Comparison of ENCODE assay signal across 16 cellular contexts in the genomic region with DNA sequence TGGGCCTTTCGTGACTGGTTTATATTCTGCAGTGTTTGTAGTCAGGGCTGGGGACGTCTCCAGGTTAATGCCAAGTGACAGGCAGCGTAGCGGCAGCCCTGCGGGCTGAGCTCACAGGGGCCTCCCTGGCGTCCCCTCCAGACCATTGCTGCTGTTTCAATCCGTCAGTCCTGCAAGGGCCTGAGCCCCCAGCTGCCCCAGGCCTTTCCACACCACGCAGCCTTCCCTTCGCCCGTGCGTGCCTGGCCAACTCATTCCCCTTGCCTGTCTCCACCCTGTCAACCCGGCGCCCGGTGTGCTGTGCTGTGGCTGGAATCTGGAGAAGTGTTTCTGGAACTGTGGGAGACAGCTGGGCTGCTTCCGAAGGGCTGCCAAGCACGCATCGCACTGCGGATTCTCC. TPM values are rescaled to one million over a fixed set of nuclear protein-coding genes. Genes with fewer than 3 reads are reported as not detected.
A peak's percentile ranks its signal among the peaks of the same experiment; 100 is the strongest.
DNase-seq lines count a peak whose midpoint lies in the region; ATAC-seq and TF ChIP-seq lines count a peak whose summit lies in the region.
"Had no signal": no experiment of that assay in that cellular context is flagged by ENCODE, and none has a peak within 500 bp of the region (broad histone marks: within the 10 kb centered on the region; RNA-seq: fewer than 3 reads in every experiment).

No MANE protein-coding gene starts in this region.

- WGBS in heart right ventricle, 2 donors, result 65 to 71% methylated on average over 18 of the region's 18 CpGs
- no CpG with 5 or more reads among the region's 18 CpGs for WGBS in neuronal stem cell (ENCODE audit: extremely low coverage in 2 of 2, insufficient read length in 2 of 2, insufficient replicate concordance in 1 of 2), 2 donors

- H3K27ac ChIP-seq in heart right ventricle (no peak overlapping the region), neuronal stem cell (replicated peaks; ENCODE audit: low read length) (no peak overlapping the region)
- H3K27ac ChIP-seq: BLaER1 had no signal

- peak overlapping the region; percentile 11 for H2AFZ ChIP-seq in neuronal stem cell (ENCODE audit: low read length)

- H3K36me3 ChIP-seq in heart right ventricle (no peaks in the 10 kb centered on the region), NT2/D1 (ENCODE audit: insufficient read depth, insufficient read length, low read length) (no peaks in the 10 kb centered on the region), neuronal stem cell (replicated peaks in 1 of 2; ENCODE audit: control insufficient read depth in 2 of 2, insufficient read depth in 2 of 2, low read length in 2 of 2) (no peaks in the 10 kb centered on the region)
- H3K36me3 ChIP-seq: BLaER1 had no signal

- H3K14ac ChIP-seq in neuronal stem cell (ENCODE audit: low read length), result no peak overlapping the region

- H3K18ac ChIP-seq in neuronal stem cell (ENCODE audit: low read length), result peak overlapping the region; percentile 81

- H3K9ac ChIP-seq in NT2/D1 (ENCODE audit: insufficient read length, low read depth), result peak overlapping the region; percentile 23
- H3K9ac ChIP-seq in neuronal stem cell (ENCODE audit: low read depth, low read length, poor library complexity), result no peak overlapping the region
- H3K9ac ChIP-seq: BLaER1 had no signal

- H3K27me3 Mint-ChIP-seq in brain, result peaks cover 54% of the 10 kb centered on the region

- H3K9me3 ChIP-seq in heart right ventricle (no peaks in the 10 kb centered on the region), NT2/D1 (ENCODE audit: insufficient read depth, low read length) (peaks cover 8% of the 10 kb centered on the region; the same call in 1 of the 2 replicates), neuronal stem cell (replicated peaks in 1 of 2; ENCODE audit: control insufficient read depth in 2 of 2, insufficient read depth in 1 of 2, low read depth in 1 of 2, low read length in 2 of 2) (peaks cover 2 to 4% of the 10 kb centered on the region in 2 donors)
- H3K9me3 ChIP-seq: BLaER1 had no signal

- H4K91ac ChIP-seq in neuronal stem cell (ENCODE audit: low read depth, low read length, poor library complexity), result no peak overlapping the region

- H3K9me3 Mint-ChIP-seq in brain, result peaks cover 0 to 7% (median 0%) of the 10 kb centered on the region in 5 experiments
- H3K9me3 Mint-ChIP-seq: CD8-positive, alpha-beta memory T cell had no signal

- peak overlapping the region; percentile 7 for H2BK5ac ChIP-seq in neuronal stem cell (ENCODE audit: low read length)

- peak overlapping the region in 3 of 5 experiments; percentile 16 to 50 (median 25) for H3K4me3 Mint-ChIP-seq in brain
- H3K4me3 Mint-ChIP-seq: CD8-positive, alpha-beta memory T cell had no signal

- H3K79me1 ChIP-seq in neuronal stem cell (ENCODE audit: low read depth, low read length), result no peaks in the 10 kb centered on the region

- peaks cover 27% of the 10 kb centered on the region for H3K4me1 Mint-ChIP-seq in brain
- H3K4me1 Mint-ChIP-seq: CD8-positive, alpha-beta memory T cell had no signal

- H3K23ac ChIP-seq in neuronal stem cell (ENCODE audit: low read depth, low read length, poor library complexity), result peak overlapping the region; percentile 59

- intact Hi-C loops in left ventricle myocardium superior (cut with micrococcal nuclease), result no loop called here
- intact Hi-C loops in heart right ventricle (cut with DNase I), result no loop called here

- no peak overlapping the region for H3K4me3 ChIP-seq in heart right ventricle
- no peak overlapping the region for H3K4me3 ChIP-seq in NT2/D1 (ENCODE audit: insufficient read length, low read depth)
- H3K4me3 ChIP-seq in neuronal stem cell (ENCODE audit: low read length in 2 of 2), result no peak overlapping the region
- H3K4me3 ChIP-seq: BLaER1 had no signal

- H2BK12ac ChIP-seq in neuronal stem cell (ENCODE audit: low read length), result no peak overlapping the region

- peak overlapping the region; percentile 46 for H2BK15ac ChIP-seq in neuronal stem cell (ENCODE audit: low read length)

- H3K4ac ChIP-seq in neuronal stem cell (ENCODE audit: low read length), result no peak overlapping the region

- H3K27me3 ChIP-seq in heart right ventricle (peaks cover 6 to 82% (median 74%) of the 10 kb centered on the region in 7 donors), NT2/D1 (ENCODE audit: insufficient read depth, insufficient read length) (peaks cover 11% of the 10 kb centered on the region), neuronal stem cell (ENCODE audit: control insufficient read depth in 3 of 3, insufficient read depth in 3 of 3, low read depth in 1 of 3, low read length in 3 of 3) (peaks cover 0 to 88% (median 6%) of the 10 kb centered on the region in 3 experiments)
- H3K27me3 ChIP-seq: BLaER1 had no signal

- no peak for ATAC-seq in left ventricle myocardium superior
- ATAC-seq in heart right ventricle, result no peak
- no peak for ATAC-seq in HG03565 (IDR thresholded peaks at IDR 0.05; ENCODE audit: unreplicated experiment)
- ATAC-seq: HCT116 had no signal

- no peak overlapping the region for H2AK5ac ChIP-seq in neuronal stem cell (ENCODE audit: low read depth, low read length)

- no peak overlapping the region for H4K8ac ChIP-seq in neuronal stem cell (ENCODE audit: low read depth, low read length)

- peak; percentile 6 for DNase-seq in left ventricle myocardium superior
- no peak for DNase-seq in heart right ventricle
- DNase-seq in NT2/D1 (ENCODE audit: low read depth, low spot score), result no peak
- DNase-seq in neuronal stem cell (ENCODE audit: low spot score), result no peak
- DNase-seq in effector CD4-positive, alpha-beta T cell, result no peak
- DNase-seq in SKM-1 (lab: John Stamatoyannopoulos, UW; ENCODE audit: unreplicated experiment), result no peak
- DNase-seq: 8988T; AML-193; CD8-positive, alpha-beta memory T cell; DMS53; GF-D8 had no signal

- no peaks in the 10 kb centered on the region for H3K36me3 Mint-ChIP-seq in brain
- H3K36me3 Mint-ChIP-seq: CD8-positive, alpha-beta memory T cell had no signal

- H3K4me2 ChIP-seq in neuronal stem cell (ENCODE audit: insufficient read depth, low read length, poor library complexity, severe bottlenecking), result no peak overlapping the region
- H3K4me2 ChIP-seq: BLaER1 had no signal

- peak overlapping the region in 4 of 5 experiments; percentile 51 to 92 (median 80) for H3K27ac Mint-ChIP-seq in brain

- no peaks in the 10 kb centered on the region for H3K4me1 ChIP-seq in heart right ventricle
- peaks cover 28% of the 10 kb centered on the region for H3K4me1 ChIP-seq in NT2/D1 (ENCODE audit: insufficient read depth, insufficient read length)
- peaks cover 2 to 11% of the 10 kb centered on the region in 2 donors for H3K4me1 ChIP-seq in neuronal stem cell (ENCODE audit: control insufficient read depth in 2 of 2, insufficient read depth in 1 of 2, low read depth in 1 of 2, low read length in 2 of 2)

- TF ChIP-seq CTCF in heart right ventricle (IDR thresholded peaks at IDR 0.05) (no peak), brain (conservative IDR thresholded peaks at IDR 0.05) (no peak)

- H2BK120ac ChIP-seq in neuronal stem cell (ENCODE audit: low read depth, low read length), result no peak overlapping the region

RNA-seq across cellular contexts. Expression of a gene that starts 11.9 kb away (rescaled TPM):
- total RNA-seq in left ventricle myocardium superior, result not detected
- total RNA-seq in heart right ventricle, result not detected
- polyA plus RNA-seq in heart right ventricle, result under 1 TPM in 1 of 2 donors, not detected in 1; 0.03 TPM
- not detected for polyA plus RNA-seq in brain (ENCODE audit: insufficient read depth, low read depth, low replicate concordance)
- not detected for polyA plus RNA-seq in neuronal stem cell (2013, experiment 1 of 2)
- not detected for polyA plus RNA-seq in neuronal stem cell (2013, experiment 2 of 2)
- total RNA-seq: CD8-positive, alpha-beta memory T cell had no signal
- polyA plus RNA-seq: CD8-positive, alpha-beta memory T cell; H1 had no signal

RNA-seq across cellular contexts. Expression of a gene that starts 42.3 kb away (rescaled TPM):
- 1.5 TPM for total RNA-seq in left ventricle myocardium superior
- total RNA-seq in heart right ventricle, result 1 to 10 TPM in 4 of 10 donors, under 1 TPM in 6; 0.19 to 3.6 (median 0.62) TPM
- 1 to 10 TPM; 2.3 to 8.3 TPM for polyA plus RNA-seq in heart right ventricle
- polyA plus RNA-seq in brain (ENCODE audit: insufficient read depth, low read depth, low replicate concordance), result 0.20 TPM
- polyA plus RNA-seq in neuronal stem cell (2013, experiment 1 of 2), result 1.6 TPM
- polyA plus RNA-seq in neuronal stem cell (2013, experiment 2 of 2), result 1.9 TPM

RNA-seq across cellular contexts. Expression of a gene that starts 56.9 kb away (rescaled TPM):
- total RNA-seq in left ventricle myocardium superior (16.1 TPM), heart right ventricle (10 to 100 TPM; 13.7 to 19.9 (median 16.7) TPM)
- polyA plus RNA-seq in heart right ventricle (10 to 100 TPM in 1 of 2 donors, 1 to 10 TPM in 1; 7.0 to 10.2 TPM), brain (ENCODE audit: insufficient read depth, low read depth, low replicate concordance) (45.2 TPM)
- polyA plus RNA-seq in neuronal stem cell (2013, experiment 1 of 2), result 34.3 TPM
- polyA plus RNA-seq in neuronal stem cell (2013, experiment 2 of 2), result 35.7 TPM
